8 cellular contexts compared by ENCODE assay signal in the genomic region with DNA sequence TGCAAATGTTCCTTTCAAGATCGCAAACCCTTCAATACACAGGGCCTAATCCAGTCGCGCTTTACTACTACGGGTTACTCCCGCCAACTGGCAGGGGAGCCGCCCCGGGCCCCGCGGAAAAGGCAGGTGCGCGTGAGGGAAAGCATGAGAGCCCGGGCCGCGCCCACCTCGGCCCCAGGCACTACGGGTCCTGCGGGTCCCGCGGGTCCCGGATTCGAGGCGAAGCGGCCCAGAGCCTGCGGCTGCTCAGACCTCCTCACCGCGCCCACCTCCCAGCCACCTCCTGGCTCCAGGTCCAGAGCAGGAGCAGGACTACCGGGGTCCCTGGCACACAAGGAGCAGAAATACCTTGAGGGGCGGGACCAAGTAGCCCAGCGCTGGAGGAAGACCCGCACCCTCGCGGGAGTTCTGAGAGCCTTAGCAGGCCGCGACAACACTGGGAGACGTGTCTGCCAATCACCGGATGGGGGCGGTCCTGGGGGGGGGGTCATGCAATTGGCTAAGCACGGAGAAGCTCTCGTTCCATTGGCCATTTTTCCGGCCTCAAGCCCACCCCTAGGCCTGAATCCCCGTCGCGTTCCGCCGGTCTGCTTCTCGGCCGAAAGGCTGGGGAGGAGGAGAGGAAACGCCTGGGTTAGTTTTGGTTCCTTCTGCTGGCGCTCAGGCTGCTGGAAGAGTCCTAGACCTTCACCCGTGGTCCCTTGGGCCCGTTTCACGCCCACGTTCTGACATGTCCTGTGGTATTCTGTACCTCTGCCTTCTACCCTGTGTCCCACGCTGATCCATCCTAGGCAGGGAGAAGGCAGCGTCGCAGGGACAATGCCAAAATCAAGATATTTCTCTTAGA. TPM values are rescaled to one million over a fixed set of nuclear protein-coding genes. Genes with fewer than 3 reads are reported as not detected.
DNase-seq lines count a peak whose midpoint lies in the region; ATAC-seq, FAIRE-seq and TF ChIP-seq lines count a peak whose summit lies in the region.

No MANE protein-coding gene starts in this region.

- peak overlapping the region; percentile 72 to 95 (median 85) for H3K27ac Mint-ChIP-seq in CD8-positive, alpha-beta memory T cell
- H3K27ac Mint-ChIP-seq in mesothelial cell of epicardium = peak overlapping the region; percentile 87

- DNase-seq in CD8-positive, alpha-beta memory T cell = peak; percentile 84 to 92 (median 85)
- DNase-seq in HS-27A (ENCODE audit: low read depth) (peak; percentile 48), NOMO-1 treated with dmso at 0.1 percent for 144 hours (lab: John Stamatoyannopoulos, UW; ENCODE audit: unreplicated experiment) (peak; percentile 95), endothelial cell of umbilical vein (ENCODE audit: low read depth, low spot score) (peak; percentile 98), mesothelial cell of epicardium (ENCODE audit: low spot score in 2 of 2, unreplicated experiment in 2 of 2) (peak; percentile 84 to 87)
- DNase-seq in activated CD8-positive, alpha-beta memory T cell treated with anti-CD3 and anti-CD28 coated beads, Interleukin-2, amount 50 U/mL, for 48 hours = peak; percentile 89
- DNase-seq in stimulated activated CD8-positive, alpha-beta memory T cell treated with anti-CD3 and anti-CD28 coated beads, Interleukin-15, amount 100 ng/mL, for 4 hours (ENCODE audit: low read depth in 2 of 2) = peak; percentile 73 to 82

- peaks cover 8 to 20% (median 16%) of the 10 kb centered on the region in 3 donors for H3K4me1 Mint-ChIP-seq in CD8-positive, alpha-beta memory T cell
- peaks cover 4% of the 10 kb centered on the region for H3K4me1 Mint-ChIP-seq in mesothelial cell of epicardium

- H3K9me3 ChIP-seq in CD8-positive, alpha-beta memory T cell (ENCODE audit: low read length) = no peaks in the 10 kb centered on the region
- H3K9me3 ChIP-seq in endothelial cell of umbilical vein (replicated peaks; ENCODE audit: control insufficient read depth, insufficient read depth, low read length) = no peaks in the 10 kb centered on the region

- peaks cover 0 to 8% (median 2%) of the 10 kb centered on the region in 3 donors for H3K36me3 Mint-ChIP-seq in CD8-positive, alpha-beta memory T cell
- H3K36me3 Mint-ChIP-seq in mesothelial cell of epicardium = peaks cover 8% of the 10 kb centered on the region

- dilution Hi-C loops in endothelial cell of umbilical vein (cut with MboI; ENCODE audit: extremely low pct_ligation_motif_present, low sequenced_read_pairs) = no loop called here

- FAIRE-seq in endothelial cell of umbilical vein (lab: Jason Lieb, UNC) = peak; percentile 97

- peak; percentile 93 for ATAC-seq in GM19467 (IDR thresholded peaks at IDR 0.05; ENCODE audit: unreplicated experiment)

- no peak for TF ChIP-seq CTCF in endothelial cell of umbilical vein (IDR thresholded peaks at IDR 0.05; ENCODE audit: extremely low read depth in 1 of 2, insufficient read depth in 1 of 2, low read depth in 1 of 2, low read length in 2 of 2)
- no peak for TF ChIP-seq CTCF in mesothelial cell of epicardium (IDR thresholded peaks at IDR 0.05; ENCODE audit: unreplicated experiment)

- TSS peak; percentile 14 for BruUV-seq in endothelial cell of umbilical vein (replicated peaks; lab: Mats Ljungman, UMichigan)

- peak overlapping the region; percentile 81 for H3K4me2 ChIP-seq in endothelial cell of umbilical vein (ENCODE audit: insufficient read depth, low read length)

- H3K79me2 ChIP-seq in endothelial cell of umbilical vein (ENCODE audit: control insufficient read depth, insufficient read depth, low read length) = no peaks in the 10 kb centered on the region

- intact Hi-C loops in endothelial cell of umbilical vein (cut with micrococcal nuclease) = loop anchor here (1.0 to 2.0 kb wide), 3 partner anchors 10 to 141 kb away; partner anchors contain the start of genes RASL11B and USP46

- peak; percentile 98 for TF ChIP-seq POLR2A in endothelial cell of umbilical vein (IDR thresholded peaks at IDR 0.05; ENCODE audit: low read depth, low read length)

- H4K20me1 ChIP-seq in endothelial cell of umbilical vein (replicated peaks; ENCODE audit: control insufficient read depth, extremely low read depth, insufficient read depth, low read length) = no peaks in the 10 kb centered on the region

- H3K36me3 ChIP-seq in CD8-positive, alpha-beta memory T cell (ENCODE audit: insufficient read depth, low read length) = no peaks in the 10 kb centered on the region
- H3K36me3 ChIP-seq in endothelial cell of umbilical vein (ENCODE audit: control insufficient read depth in 2 of 2, extremely low read depth in 1 of 2, insufficient read depth in 2 of 2, low read length in 2 of 2) = no peaks in the 10 kb centered on the region

- H2AFZ ChIP-seq in endothelial cell of umbilical vein (ENCODE audit: low read depth, low read length) = peak overlapping the region; percentile 89

- H3K9ac ChIP-seq in endothelial cell of umbilical vein (replicated peaks; ENCODE audit: extremely low read depth, insufficient read depth, low read length) = peak overlapping the region; percentile 76

- POLR2A ChIA-PET in CD8-positive, alpha-beta memory T cell (lab: Charles Lee) = interaction anchor here (0.6 to 3.8 kb wide), 5 partner anchors 10 to 879 kb away, joined by 3 to 105 read pairs (median 4); partner anchors contain the start of gene DCUN1D4
- POLR2A ChIA-PET in endothelial cell of umbilical vein (lab: Charles Lee) = interaction anchor here (0.9 to 1.5 kb wide), 5 partner anchors 9 to 158 kb away, joined by 3 to 30 read pairs (median 3); no protein-coding TSS in a partner anchor

- H3K4me1 ChIP-seq in CD8-positive, alpha-beta memory T cell (ENCODE audit: insufficient read depth, low read length) = peaks cover 7% of the 10 kb centered on the region
- peaks cover 4% of the 10 kb centered on the region for H3K4me1 ChIP-seq in endothelial cell of umbilical vein (ENCODE audit: control insufficient read depth, extremely low read depth, insufficient read depth, low read length)

- no peaks in the 10 kb centered on the region for H3K27me3 ChIP-seq in CD8-positive, alpha-beta memory T cell (ENCODE audit: insufficient read depth, low read length, poor library complexity, severe bottlenecking)
- H3K27me3 ChIP-seq in endothelial cell of umbilical vein (ENCODE audit: control insufficient read depth in 2 of 2, insufficient read depth in 2 of 2, low read length in 2 of 2) = no peaks in the 10 kb centered on the region

- H3K4me3 Mint-ChIP-seq in CD8-positive, alpha-beta memory T cell = peak overlapping the region; percentile 67 to 95 (median 85)
- H3K4me3 Mint-ChIP-seq in mesothelial cell of epicardium = peak overlapping the region; percentile 76

- peak overlapping the region; percentile 41 for H3K27ac ChIP-seq in CD8-positive, alpha-beta memory T cell (ENCODE audit: low read depth, low read length)
- H3K27ac ChIP-seq in endothelial cell of umbilical vein (ENCODE audit: insufficient read depth, low read depth, low read length) = peak overlapping the region; percentile 44

- H3K4me3 ChIP-seq in CD8-positive, alpha-beta memory T cell (ENCODE audit: low read length) = peak overlapping the region; percentile 80
- H3K4me3 ChIP-seq in endothelial cell of umbilical vein (replicated peaks in 1 of 3; ENCODE audit: insufficient read depth in 1 of 3, low read depth in 1 of 3, low read length in 3 of 3) = peak overlapping the region; percentile 34 to 69 (median 65)

- no peaks in the 10 kb centered on the region for H3K9me3 Mint-ChIP-seq in CD8-positive, alpha-beta memory T cell
- H3K9me3 Mint-ChIP-seq in mesothelial cell of epicardium = no peaks in the 10 kb centered on the region

- peaks cover 0 to 10% of the 10 kb centered on the region in 2 donors for H3K27me3 Mint-ChIP-seq in CD8-positive, alpha-beta memory T cell
- H3K27me3 Mint-ChIP-seq in mesothelial cell of epicardium (ENCODE audit: low read depth) = no peaks in the 10 kb centered on the region

- CTCF ChIA-PET in CD8-positive, alpha-beta memory T cell (lab: Charles Lee) = interaction anchor here (0.5 to 1.9 kb wide), 2 partner anchors 10 to 135 kb away, joined by 3 to 10 read pairs; no protein-coding TSS in a partner anchor
- CTCF ChIA-PET in endothelial cell of umbilical vein (lab: Charles Lee) = interaction anchor here (1.0 to 3.6 kb wide), 9 partner anchors 9 to 1511 kb away, joined by 3 to 20 read pairs (median 4); no protein-coding TSS in a partner anchor

- H3K9me1 ChIP-seq in endothelial cell of umbilical vein (replicated peaks; ENCODE audit: control insufficient read depth, extremely low read depth, insufficient read depth, low read length) = no peaks in the 10 kb centered on the region

TF ChIP-seq in endothelial cell of umbilical vein, 7 proteins besides CTCF, POLR2A, EP300 and RAD21:
- TF ChIP-seq JUN (IDR thresholded peaks at IDR 0.05; ENCODE audit: borderline replicate concordance, insufficient read depth, insufficient read length, low read depth) (no peak), EZH2 (IDR thresholded peaks at IDR 0.05; ENCODE audit: borderline replicate concordance, low read depth, low read length, severe bottlenecking) (no peak), POLR2AphosphoS5 (IDR thresholded peaks at IDR 0.05; ENCODE audit: insufficient read depth, low read depth, low read length) (peak; percentile 94), MYC (IDR thresholded peaks at IDR 0.05; ENCODE audit: low read depth, low read length) (no peak)

RNA-seq across cellular contexts. Expression of gene ERVMER34-1, which starts 29.0 kb away (rescaled TPM):
- total RNA-seq in CD8-positive, alpha-beta memory T cell = under 1 TPM in 1 of 2 experiments, not detected in 1; 0.20 TPM
- polyA plus RNA-seq in CD8-positive, alpha-beta memory T cell = not detected
- total RNA-seq in endothelial cell of umbilical vein = not detected in 2 replicates
- 0.03 TPM in 2 replicates for polyA plus RNA-seq in endothelial cell of umbilical vein
- 0.04 and 0.05 TPM in 2 replicates for polyA plus RNA-seq in endothelial cell of umbilical vein (2011; cell fraction: cytosol; rRNA removed)
- polyA plus RNA-seq in endothelial cell of umbilical vein (2011; cell fraction: nucleus; rRNA removed) = 0.08 TPM in 1 of 2 replicates, not detected in the other
- polyA plus RNA-seq in endothelial cell of umbilical vein (2012) = 0.14 TPM in 1 of 2 replicates, not detected in the other
- 0.13 TPM in 1 of 2 replicates, not detected in the other for polyA minus RNA-seq in endothelial cell of umbilical vein
- polyA minus RNA-seq in endothelial cell of umbilical vein (2011; cell fraction: cytosol; rRNA and poly(A)+ RNA removed) = not detected
- polyA minus RNA-seq in endothelial cell of umbilical vein (2011; cell fraction: nucleus; rRNA and poly(A)+ RNA removed) = not detected in 2 replicates
- total RNA-seq in mesothelial cell of epicardium = 3.6 to 3.7 TPM (median 3.6 TPM) in 3 replicates

Comparison
In these comparisons a context has a peak if more than half of its experiments do, and no peak if none do; other contexts are left out.
1. Peak in every context shown above with its lines: DNase-seq, ATAC-seq, H3K4me3 ChIP-seq and H3K27ac ChIP-seq.
2. DNase-seq: peak in every context shown above with its lines; median percentile 98 in endothelial cell of umbilical vein; 95 in NOMO-1 treated with dmso at 0.1 percent for 144 hours; 89 in activated CD8-positive, alpha-beta memory T cell treated with anti-CD3 and anti-CD28 coated beads, Interleukin-2, amount 50 U/mL, for 48 hours; 86 in mesothelial cell of epicardium; 85 in CD8-positive, alpha-beta memory T cell; 78 in stimulated activated CD8-positive, alpha-beta memory T cell treated with anti-CD3 and anti-CD28 coated beads, Interleukin-15, amount 100 ng/mL, for 4 hours; 48 in HS-27A.